In the genomic region with DNA sequence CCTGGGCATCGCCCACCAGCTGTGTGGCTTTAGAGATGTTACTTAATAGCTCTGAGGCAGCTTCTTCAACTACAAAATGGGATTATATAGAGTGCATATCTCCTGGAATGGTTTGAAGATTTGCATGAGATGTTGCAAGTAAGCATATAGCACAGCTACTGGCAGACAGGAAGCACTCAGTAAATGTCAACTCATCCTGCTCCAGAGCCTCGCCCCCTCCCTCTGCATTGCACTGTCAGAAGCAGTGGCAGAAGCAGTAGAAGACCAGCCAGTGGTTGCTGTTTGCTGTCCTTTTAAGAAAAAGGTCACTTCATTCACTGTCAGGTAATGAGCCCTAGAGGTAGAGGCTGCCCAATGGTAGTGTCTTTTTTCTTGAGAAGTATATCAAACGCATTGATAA, we compare ENCODE assay signal across 10 cellular contexts.
"Had no signal": no experiment of that assay in that cellular context is flagged by ENCODE, and none has a peak within 500 bp of the region (broad histone marks: within the 10 kb centered on the region; RNA-seq: fewer than 3 reads in every experiment).

No MANE protein-coding gene starts in this region.

- H3K36me3 Mint-ChIP-seq: activated naive CD4-positive, alpha-beta T cell treated with anti-CD3 and anti-CD28 coated beads, Interleukin-2, amount 50 U/mL, for 72 hours; brain had no signal

- H3K9me3 Mint-ChIP-seq: activated naive CD4-positive, alpha-beta T cell treated with anti-CD3 and anti-CD28 coated beads, Interleukin-2, amount 50 U/mL, for 72 hours; activated T-cell treated with anti-CD3 and anti-CD28 coated beads, Interleukin-2, amount 50 U/mL, for 24 hours; brain; central memory CD8-positive, alpha-beta T cell had no signal

- DNase-seq: activated CD4-positive, alpha-beta T cell treated with anti-CD3 and anti-CD28 coated beads, Interleukin-2, amount 50 U/mL, for 1 hour; activated effector memory CD4-positive, alpha-beta T cell treated with anti-CD3 and anti-CD28 coated beads, Interleukin-2, amount 50 U/mL, for 16 hours; activated T-cell treated with anti-CD3 and anti-CD28 coated beads, Interleukin-2, amount 50 U/mL, for 24 hours; amniotic stem cell; cortex of kidney; effector CD8-positive, alpha-beta T cell; kidney had no signal

- H3K27ac Mint-ChIP-seq: activated naive CD4-positive, alpha-beta T cell treated with anti-CD3 and anti-CD28 coated beads, Interleukin-2, amount 50 U/mL, for 72 hours; activated T-cell treated with anti-CD3 and anti-CD28 coated beads, Interleukin-2, amount 50 U/mL, for 24 hours had no signal

- ATAC-seq: activated naive CD4-positive, alpha-beta T cell treated with anti-CD3 and anti-CD28 coated beads, Interleukin-2, amount 50 U/mL, for 72 hours had no signal

- H3K4me1 Mint-ChIP-seq: central memory CD8-positive, alpha-beta T cell had no signal

- H3K4me3 Mint-ChIP-seq: activated T-cell treated with anti-CD3 and anti-CD28 coated beads, Interleukin-2, amount 50 U/mL, for 24 hours; brain; central memory CD8-positive, alpha-beta T cell had no signal
